In the genomic region with DNA sequence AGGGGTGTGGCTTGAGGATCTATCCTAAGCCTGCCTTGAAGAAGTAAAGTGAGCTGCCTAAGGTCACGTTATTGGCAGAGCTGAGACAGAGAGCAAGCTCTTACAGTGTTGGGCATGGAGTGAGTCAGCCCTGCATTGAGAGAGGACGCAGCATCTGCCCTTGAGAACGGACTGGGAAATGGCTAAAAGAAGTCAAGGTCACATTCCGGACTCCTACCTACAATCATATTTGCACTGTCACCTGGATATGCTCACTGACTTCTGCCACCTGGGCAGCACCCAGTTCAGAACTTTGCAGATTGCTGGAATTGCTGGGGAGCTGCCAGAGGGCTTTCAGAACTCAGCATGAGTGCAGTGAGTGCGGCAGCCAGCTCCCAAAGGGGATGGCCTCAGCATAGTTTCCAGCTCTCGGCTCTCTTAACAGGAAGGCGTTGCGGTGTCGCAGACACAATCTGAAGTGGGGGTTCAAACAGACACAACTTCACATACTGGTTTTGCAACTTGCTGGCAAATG, we compare ENCODE assay signal across 8 cellular contexts.
A peak's percentile ranks its signal among the peaks of the same experiment; 100 is the strongest.
DNase-seq lines count a peak whose midpoint lies in the region; ATAC-seq and TF ChIP-seq lines count a peak whose summit lies in the region.

No MANE protein-coding gene starts in this region.

- 87% methylated on average over 9 of the region's 9 CpGs for WGBS in thymus

- no peaks in the 10 kb centered on the region for H3K36me3 ChIP-seq in thymus (ENCODE audit: control insufficient read depth, insufficient read depth)

- no peak for TF ChIP-seq CTCF in cardiac fibroblast (IDR thresholded peaks at IDR 0.05; ENCODE audit: low read depth, low read length)

- DNase-seq in AG20443 (ENCODE audit: low spot score) (peak; percentile 83), NCI-H146 (lab: John Stamatoyannopoulos, UW) (peak; percentile 82), cardiac fibroblast (ENCODE audit: low read depth in 2 of 2) (peak; percentile 94 to 98), left kidney (ENCODE audit: low read depth, low spot score) (peak; percentile 54), SIG-M5 (lab: John Stamatoyannopoulos, UW) (no peak)

- H3K9me3 ChIP-seq in thymus (ENCODE audit: control insufficient read depth) = no peaks in the 10 kb centered on the region

- H3K27me3 ChIP-seq in thymus (ENCODE audit: control insufficient read depth, insufficient read depth) = no peaks in the 10 kb centered on the region

- no peak for ATAC-seq in HG03108 (IDR thresholded peaks at IDR 0.05; ENCODE audit: unreplicated experiment)
- no peak for ATAC-seq in HG03039 (IDR thresholded peaks at IDR 0.05; ENCODE audit: unreplicated experiment)

- H3K4me3 ChIP-seq in cardiac fibroblast (replicated peaks in 1 of 2; ENCODE audit: low read depth in 2 of 2, low read length in 2 of 2) = peak overlapping the region in 1 of 2 donors; percentile 19
- H3K4me3 ChIP-seq in thymus (ENCODE audit: low read length) = no peak overlapping the region

- peaks cover 8% of the 10 kb centered on the region for H3K4me1 ChIP-seq in thymus (ENCODE audit: control insufficient read depth, insufficient read depth, low read length)

- H3K27ac ChIP-seq in thymus (ENCODE audit: low read depth) = peak overlapping the region; percentile 36
